8 cellular contexts compared by ENCODE assay signal in the genomic region with DNA sequence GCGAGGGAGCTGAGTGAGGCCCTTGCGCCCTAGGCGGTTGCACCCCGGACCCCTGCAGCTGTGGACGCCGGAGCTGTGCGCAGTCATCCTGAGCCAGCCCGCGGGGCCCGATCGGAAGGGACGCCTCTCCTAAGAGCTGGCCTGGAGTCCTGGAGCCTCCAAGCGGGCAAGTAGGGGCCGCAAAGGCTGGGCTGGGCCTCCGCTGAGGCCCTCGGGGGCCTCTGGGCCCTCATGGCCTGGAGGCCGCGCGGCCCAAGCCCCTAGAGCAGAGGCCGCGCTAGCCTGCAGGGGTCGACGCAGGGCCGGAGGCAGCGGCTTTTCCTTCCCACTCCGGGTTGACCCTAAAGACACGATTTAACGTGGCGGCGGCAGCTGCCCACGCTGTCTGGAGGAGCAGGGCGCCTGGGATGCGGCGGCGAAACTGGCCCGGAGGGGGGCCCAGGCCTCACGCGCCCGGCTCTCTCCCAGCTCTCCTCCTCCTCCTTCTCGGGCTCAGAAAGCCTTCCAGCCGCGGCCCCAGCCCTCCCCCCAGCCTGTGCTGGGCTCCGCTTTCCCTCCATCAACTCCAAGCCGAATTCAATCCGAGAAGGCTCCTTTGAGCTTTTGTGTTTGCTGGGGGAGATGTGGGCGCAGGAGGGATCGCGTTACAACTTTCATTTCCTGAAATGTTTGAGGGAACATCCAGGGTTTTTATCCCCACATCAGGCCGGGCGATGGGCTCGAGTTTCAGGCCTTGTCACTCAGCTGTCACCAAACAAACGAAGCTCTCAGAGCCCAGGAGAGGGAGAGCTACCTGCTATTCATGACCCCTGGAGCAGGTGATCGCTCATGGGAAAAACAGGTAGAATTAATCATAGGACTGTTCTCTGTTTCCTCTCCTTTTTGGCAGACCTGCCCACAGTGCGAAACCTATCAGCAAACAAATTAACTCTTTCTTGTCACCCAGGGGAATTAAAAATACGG. TPM values are rescaled to one million over a fixed set of nuclear protein-coding genes. Genes with fewer than 3 reads are reported as not detected.
DNase-seq lines count a peak whose midpoint lies in the region; ATAC-seq and TF ChIP-seq lines count a peak whose summit lies in the region.

No MANE protein-coding gene starts in this region.

- ATAC-seq in GM21423 (IDR thresholded peaks at IDR 0.05; ENCODE audit: unreplicated experiment) = no peak
- ATAC-seq in GM18907 (IDR thresholded peaks at IDR 0.05; ENCODE audit: unreplicated experiment) = no peak

- H3K9me3 ChIP-seq in SJCRH30 (replicated peaks) = no peaks in the 10 kb centered on the region
- no peaks in the 10 kb centered on the region for H3K9me3 ChIP-seq in prostate gland

- H3K27me3 ChIP-seq in SJCRH30 = no peaks in the 10 kb centered on the region
- H3K27me3 ChIP-seq in prostate gland (replicated peaks; ENCODE audit: insufficient read depth) = no peaks in the 10 kb centered on the region

- H3K4me3 ChIP-seq in SJCRH30 = peak overlapping the region; percentile 56
- peak overlapping the region; percentile 5 for H3K4me3 ChIP-seq in fibroblast of the aortic adventitia (ENCODE audit: low read depth, low read length)
- H3K4me3 ChIP-seq in prostate gland = peak overlapping the region; percentile 1 to 25

- peaks cover 32% of the 10 kb centered on the region for H3K36me3 ChIP-seq in SJCRH30
- H3K36me3 ChIP-seq in prostate gland = no peaks in the 10 kb centered on the region

- DNase-seq in GM03348 (ENCODE audit: low spot score) (peak; percentile 81), SJCRH30 (peak; percentile 80 to 89), fibroblast of the aortic adventitia (ENCODE audit: low read depth) (peak; percentile 22), prostate gland (ENCODE audit: low spot score) (peak; percentile 21), SHP77 treated with DMSO at 0.1 percent for 48 hours (lab: John Stamatoyannopoulos, UW) (no peak)
- DNase-seq in stimulated activated CD8-positive, alpha-beta memory T cell treated with anti-CD3 and anti-CD28 coated beads, Interleukin-4, amount 100 ng/mL, for 48 hours = no peak

- intact Hi-C loops in prostate gland (cut with DNase I) = no loop called here

- no peak for TF ChIP-seq CTCF in fibroblast of the aortic adventitia (IDR thresholded peaks at IDR 0.05; ENCODE audit: insufficient read depth, low read length)
- TF ChIP-seq CTCF in prostate gland (IDR thresholded peaks at IDR 0.05) = no peak

- H3K4me1 ChIP-seq in SJCRH30 = peaks cover 28% of the 10 kb centered on the region
- peaks cover 2% of the 10 kb centered on the region for H3K4me1 ChIP-seq in prostate gland (replicated peaks)

- 10% methylated on average over 40 of the region's 55 CpGs for WGBS in prostate gland

- TF ChIP-seq POLR2A in prostate gland (IDR thresholded peaks at IDR 0.05) = no peak

- peak overlapping the region; percentile 92 for H3K27ac ChIP-seq in SJCRH30
- peak overlapping the region; percentile 68 to 77 for H3K27ac ChIP-seq in prostate gland

RNA-seq across cellular contexts. Expression of a gene that starts 11.5 kb away (rescaled TPM):
- total RNA-seq in SJCRH30 (2014; rRNA removed; shearing (Covaris generic)) = 63.4 and 65.0 TPM in 2 replicates
- total RNA-seq in fibroblast of the aortic adventitia (ENCODE audit: low replicate concordance) = 4.6 and 9.6 TPM in 2 replicates
- total RNA-seq in prostate gland = 10 to 100 TPM; 23.5 to 25.0 TPM

Comparison
In these comparisons a context has a peak if more than half of its experiments do, and no peak if none do; other contexts are left out.
1. DNase-seq: peak in GM03348 (single experiment), SJCRH30 (2 of 2), fibroblast of the aortic adventitia (single experiment) and prostate gland (single experiment); none in SHP77 treated with DMSO at 0.1 percent for 48 hours (single experiment) and stimulated activated CD8-positive, alpha-beta memory T cell treated with anti-CD3 and anti-CD28 coated beads, Interleukin-4, amount 100 ng/mL, for 48 hours (single experiment).
2. H3K4me3 ChIP-seq: peak in every context shown above with its lines; median percentile 56 in SJCRH30; 13 in prostate gland; 5 in fibroblast of the aortic adventitia.